Comparison of ENCODE assay signal across 8 cellular contexts in genomic region chr3:15345051-15345607, GRCh38. TPM values are rescaled to one million over a fixed set of nuclear protein-coding genes. Genes with fewer than 3 reads are reported as not detected.
DNase-seq lines count a peak whose midpoint lies in the region; ATAC-seq and TF ChIP-seq lines count a peak whose summit lies in the region.

No MANE protein-coding gene starts in this region.

- peak overlapping the region; percentile 36 to 91 (median 74) for H3K27ac Mint-ChIP-seq in CD4-positive, alpha-beta memory T cell

- peaks cover 0 to 8% (median 2%) of the 10 kb centered on the region in 8 donors for H3K9me3 Mint-ChIP-seq in CD4-positive, alpha-beta memory T cell

- H3K36me3 ChIP-seq in CD4-positive, alpha-beta memory T cell (ENCODE audit: insufficient read depth, low read length) = no peaks in the 10 kb centered on the region
- H3K36me3 ChIP-seq in lower lobe of right lung = no peaks in the 10 kb centered on the region

- intact Hi-C loops in CD4-positive, alpha-beta memory T cell (cut with micrococcal nuclease) = no loop called here
- intact Hi-C loops in lower lobe of right lung (cut with DNase I) = no loop called here
- intact Hi-C loops in sciatic nerve (cut with DNase I) = no loop called here

- peaks cover 59% of the 10 kb centered on the region for H3K4me1 ChIP-seq in CD4-positive, alpha-beta memory T cell (ENCODE audit: insufficient read depth, low read length)
- peaks cover 5% of the 10 kb centered on the region for H3K4me1 ChIP-seq in lower lobe of right lung

- no peaks in the 10 kb centered on the region for H3K9me3 ChIP-seq in CD4-positive, alpha-beta memory T cell (ENCODE audit: control insufficient read depth in 1 of 2, low read length in 2 of 2)
- peaks cover 4% of the 10 kb centered on the region for H3K9me3 ChIP-seq in lower lobe of right lung

- H3K36me3 Mint-ChIP-seq in CD4-positive, alpha-beta memory T cell = peaks cover under 1 to 2% of the 10 kb centered on the region in 2 donors

- H3K27me3 Mint-ChIP-seq in CD4-positive, alpha-beta memory T cell = no peaks in the 10 kb centered on the region

- no peak overlapping the region for H3K27ac ChIP-seq in CD4-positive, alpha-beta memory T cell (ENCODE audit: low read depth, low read length)
- no peak overlapping the region for H3K27ac ChIP-seq in lower lobe of right lung

- H3K4me3 ChIP-seq in CD4-positive, alpha-beta memory T cell (ENCODE audit: low read length in 2 of 2) = no peak overlapping the region
- no peak overlapping the region for H3K4me3 ChIP-seq in lower lobe of right lung

- H3K4me3 Mint-ChIP-seq in CD4-positive, alpha-beta memory T cell = peak overlapping the region in 5 of 8 donors; percentile 23 to 70 (median 42)

- no peak for DNase-seq in CD4-positive, alpha-beta memory T cell
- DNase-seq in SHP77 treated with DMSO at 0.1 percent for 48 hours (lab: John Stamatoyannopoulos, UW) (peak; percentile 89), lower lobe of right lung (no peak), sciatic nerve (ENCODE audit: low spot score) (no peak), SW 1271 (lab: John Stamatoyannopoulos, UW) (no peak)

- ATAC-seq in GM21367 (IDR thresholded peaks at IDR 0.05; ENCODE audit: unreplicated experiment) = peak; percentile 24
- ATAC-seq in HG03521 (IDR thresholded peaks at IDR 0.05; ENCODE audit: unreplicated experiment) = peak; percentile 27
- ATAC-seq in lower lobe of right lung = no peak
- no peak for ATAC-seq in sciatic nerve
- ATAC-seq in GM21619 (IDR thresholded peaks at IDR 0.05; ENCODE audit: unreplicated experiment) = no peak

- CTCF ChIA-PET in CD4-positive, alpha-beta memory T cell (lab: Charles Lee; ENCODE audit: partially characterized antibody) = interaction anchor here (0.5 to 6.6 kb wide), 10 partner anchors 10 to 118 kb away, joined by 3 to 51 read pairs (median 5); partner anchors contain the start of gene SH3BP5

- peaks cover 47 to 73% (median 61%) of the 10 kb centered on the region in 4 donors for H3K4me1 Mint-ChIP-seq in CD4-positive, alpha-beta memory T cell

- POLR2A ChIA-PET in CD4-positive, alpha-beta memory T cell (lab: Charles Lee; ENCODE audit: partially characterized antibody) = interaction anchor here (0.6 to 4.8 kb wide), 7 partner anchors 11 to 139 kb away, joined by 3 to 47 read pairs (median 5); partner anchors contain the start of genes CAPN7 and SH3BP5

- no peak for TF ChIP-seq CTCF in lower lobe of right lung (IDR thresholded peaks at IDR 0.05)

- H3K27me3 ChIP-seq in CD4-positive, alpha-beta memory T cell (ENCODE audit: insufficient read depth, low read length) = no peaks in the 10 kb centered on the region
- no peaks in the 10 kb centered on the region for H3K27me3 ChIP-seq in lower lobe of right lung (ENCODE audit: low read depth)

RNA-seq across cellular contexts. Expression of gene SH3BP5, which starts 12.7 kb away (rescaled TPM):
- total RNA-seq in CD4-positive, alpha-beta memory T cell = 10 to 100 TPM; 55.8 to 56.9 TPM
- 100 to 1,000 TPM in 1 of 2 donors, 10 to 100 TPM in 1; 48.2 to 118 TPM for polyA plus RNA-seq in CD4-positive, alpha-beta memory T cell
- total RNA-seq in lower lobe of right lung (106 TPM), sciatic nerve (143 TPM)

Comparison
In these comparisons a context has a peak if more than half of its experiments do, and no peak if none do; other contexts are left out.
1. ATAC-seq: peak in GM21367 (single experiment) and HG03521 (single experiment); none in lower lobe of right lung (0 of 2), sciatic nerve (single experiment) and GM21619 (single experiment).